8 cellular contexts compared by ENCODE assay signal in the genomic region with DNA sequence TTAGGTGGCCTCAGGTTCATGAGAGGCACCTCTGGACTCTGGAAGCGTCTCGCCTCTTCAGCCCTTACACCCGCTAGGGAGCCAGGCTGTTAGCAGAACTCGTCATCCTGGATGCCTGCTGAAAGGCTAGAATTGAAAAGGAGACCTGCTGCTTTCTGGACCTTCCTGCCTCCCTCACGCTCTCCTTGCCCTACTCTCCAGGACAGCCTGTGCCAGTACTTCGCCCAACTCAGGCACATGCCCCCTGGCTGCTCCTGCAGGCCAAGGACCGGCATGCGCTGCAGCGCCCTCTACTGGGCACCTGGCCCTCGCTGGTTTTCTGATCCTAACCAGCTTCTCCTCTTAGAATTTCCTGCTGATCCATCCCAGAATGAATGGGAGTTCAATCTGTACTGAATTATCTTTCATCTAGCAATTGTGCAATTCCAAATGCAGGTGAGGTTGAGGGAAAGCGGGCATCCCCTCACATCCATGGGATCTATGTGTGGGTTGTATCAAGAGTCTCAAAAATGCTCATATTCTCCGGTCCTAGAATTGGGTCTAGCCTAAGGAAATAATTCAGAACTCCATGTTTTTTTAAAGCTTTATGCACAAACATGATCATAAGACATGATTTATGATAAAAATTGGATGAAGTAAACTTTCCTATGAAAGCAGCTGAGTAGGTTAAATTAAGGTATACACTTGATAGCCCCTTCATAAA.
DNase-seq lines count a peak whose midpoint lies in the region; ATAC-seq, FAIRE-seq and TF ChIP-seq lines count a peak whose summit lies in the region.

No MANE protein-coding gene starts in this region.

- no peak for TF ChIP-seq POLR2A in body of pancreas (IDR thresholded peaks at IDR 0.05)

- ATAC-seq in body of pancreas = peak; percentile 59
- no peak for ATAC-seq in GM19455 (IDR thresholded peaks at IDR 0.05; ENCODE audit: unreplicated experiment)

- H3K9me3 ChIP-seq in body of pancreas (no peaks in the 10 kb centered on the region), keratinocyte (ENCODE audit: control insufficient read depth, low read depth, low read length) (no peaks in the 10 kb centered on the region)

- peaks cover 7% of the 10 kb centered on the region for H4K20me1 ChIP-seq in keratinocyte (ENCODE audit: control insufficient read depth, extremely low read depth, insufficient read depth, low read length)

- H3K4me2 ChIP-seq in keratinocyte (ENCODE audit: control insufficient read depth, extremely low read depth, insufficient read depth, low read depth, low read length) = no peak overlapping the region

- TF ChIP-seq CTCF in GM12801 (IDR thresholded peaks at IDR 0.05; ENCODE audit: extremely low read depth, insufficient read length) = peak; percentile 95
- TF ChIP-seq CTCF in VCaP (conservative IDR thresholded peaks at IDR 0.05) = peak; percentile 95
- peak; percentile 64 to 88 (median 83) for TF ChIP-seq CTCF in body of pancreas (IDR thresholded peaks at IDR 0.05)
- peak; percentile 97 to 100 (median 99) for TF ChIP-seq CTCF in keratinocyte (optimal IDR thresholded peaks at IDR 0.05 in 1 of 3, IDR thresholded peaks at IDR 0.05 in 1 of 3, conservative IDR thresholded peaks at IDR 0.05 in 1 of 3; ENCODE audit: extremely low read depth in 1 of 3, insufficient read depth in 2 of 3, low read length in 3 of 3)

- no peaks in the 10 kb centered on the region for H3K27me3 ChIP-seq in body of pancreas
- no peaks in the 10 kb centered on the region for H3K27me3 ChIP-seq in keratinocyte (ENCODE audit: control insufficient read depth, extremely low read depth, insufficient read depth, low read length)

- H3K9ac ChIP-seq in keratinocyte (ENCODE audit: control insufficient read depth, extremely low read depth, insufficient read depth, low read length) = no peak overlapping the region

- dilution Hi-C loops in keratinocyte (cut with MboI; ENCODE audit: extremely low pct_ligation_motif_present, low sequenced_read_pairs) = no loop called here

- H3K4me1 ChIP-seq in body of pancreas (peaks cover 13% of the 10 kb centered on the region), keratinocyte (ENCODE audit: control insufficient read depth, extremely low read depth, insufficient read depth, low read length) (peaks cover 14% of the 10 kb centered on the region)

- peak; percentile 5 for FAIRE-seq in keratinocyte (lab: Jason Lieb, UNC)

- no peak overlapping the region for H2AFZ ChIP-seq in keratinocyte (ENCODE audit: control insufficient read depth, low read length)

- H3K4me3 ChIP-seq in body of pancreas (no peak overlapping the region), keratinocyte (ENCODE audit: control insufficient read depth in 2 of 3, extremely low read depth in 1 of 3, insufficient read depth in 2 of 3, low read depth in 1 of 3, low read length in 3 of 3) (no peak overlapping the region)

- H3K36me3 ChIP-seq in body of pancreas (replicated peaks in 1 of 2; ENCODE audit: insufficient read depth in 1 of 2, low read depth in 2 of 2) = peaks cover 0 to 2% of the 10 kb centered on the region in 2 donors
- peaks cover 22 to 29% of the 10 kb centered on the region in 2 experiments for H3K36me3 ChIP-seq in keratinocyte (ENCODE audit: control insufficient read depth in 2 of 2, extremely low read depth in 1 of 2, insufficient read depth in 2 of 2, low read length in 2 of 2)

- intact Hi-C loops in body of pancreas (cut with DNase I) = no loop called here

- H3K27ac ChIP-seq in VCaP (no peak overlapping the region), body of pancreas (no peak overlapping the region), keratinocyte (ENCODE audit: control insufficient read depth, insufficient read depth, low read length) (no peak overlapping the region)

- H3K79me2 ChIP-seq in keratinocyte (ENCODE audit: control insufficient read depth, insufficient read depth, low read length) = no peaks in the 10 kb centered on the region

- DNase-seq in NCI-H1092 (lab: John Stamatoyannopoulos, UW) (peak; percentile 30), body of pancreas (peak; percentile 67 to 79 (median 70)), keratinocyte (ENCODE audit: low read depth, low spot score) (peak; percentile 55), cortex of kidney (lab: John Stamatoyannopoulos, UW) (no peak)
- DNase-seq in stimulated activated CD4-positive, alpha-beta T cell treated with anti-CD3 and anti-CD28 coated beads, Interleukin-2, amount 100 ng/mL, for 48 hours = peak; percentile 82 to 85

- peaks cover 4% of the 10 kb centered on the region for H3K9me1 ChIP-seq in keratinocyte (ENCODE audit: control insufficient read depth, extremely low read depth, insufficient read depth, low read length)

- WGBS in body of pancreas, 2 donors = 59 to 62% methylated on average over 10 to 12 of the region's 12 CpGs
